Comparison of ENCODE assay signal across 18 cellular contexts in the genomic region with DNA sequence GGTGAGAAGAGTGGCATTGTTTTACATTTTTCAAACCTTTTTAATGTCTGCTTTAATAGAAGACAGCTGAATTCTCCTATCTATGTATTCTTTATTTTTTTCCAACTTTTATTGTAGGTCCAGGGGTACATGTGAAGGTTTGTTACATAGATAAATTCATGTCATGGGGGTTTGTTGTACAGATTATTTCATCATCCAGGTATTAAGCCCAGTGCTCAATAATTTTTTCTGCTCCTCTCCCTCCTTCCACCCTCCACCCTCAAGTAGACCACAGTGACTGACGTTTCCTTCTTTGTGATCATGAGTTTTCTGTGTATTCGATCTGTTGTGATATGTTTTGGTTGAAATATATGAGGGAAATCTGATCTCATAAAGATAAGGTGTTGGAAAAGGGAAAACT. TPM values are rescaled to one million over a fixed set of nuclear protein-coding genes. Genes with fewer than 3 reads are reported as not detected.
DNase-seq lines count a peak whose midpoint lies in the region; FAIRE-seq and TF ChIP-seq lines count a peak whose summit lies in the region.
"Had no signal": no experiment of that assay in that cellular context is flagged by ENCODE, and none has a peak within 500 bp of the region (broad histone marks: within the 10 kb centered on the region; RNA-seq: fewer than 3 reads in every experiment).

No MANE protein-coding gene starts in this region.

- BruUV-seq in mammary epithelial cell (replicated peaks; lab: Mats Ljungman, UMichigan): no TSS peak
- BruUV-seq in MCF 10A (replicated peaks; lab: Mats Ljungman, UMichigan): no TSS peak

- H3K4me1 ChIP-seq in mammary epithelial cell (ENCODE audit: insufficient read depth, low read length) (peaks cover 14% of the 10 kb centered on the region), fibroblast of lung (ENCODE audit: control insufficient read depth, extremely low read depth, insufficient read depth, low read length) (peaks cover 4% of the 10 kb centered on the region), smooth muscle cell (ENCODE audit: low read depth) (peaks cover 25% of the 10 kb centered on the region), esophagus muscularis mucosa (peaks cover 15 to 30% (median 30%) of the 10 kb centered on the region in 4 donors)

- CTCF ChIA-PET in mammary epithelial cell (lab: Charles Lee; ENCODE audit: low non-redundant PET) (no interaction called here), MCF 10A (lab: Yijun Ruan, JAX) (no interaction called here)

- H3K9me2 ChIP-seq in SU-DHL-6 (replicated peaks; ENCODE audit: insufficient read depth, low read length): no peaks in the 10 kb centered on the region

- no peak overlapping the region for H3K4me3 Mint-ChIP-seq in MCF 10A (ENCODE audit: unreplicated experiment)
- H3K4me3 Mint-ChIP-seq: dendritic cell treated with granulocyte-macrophage colony-stimulating factor and Interleukin-4, amounts not matched to agents 40 ng/mL and 50 ng/mL, for 4 days had no signal

- no peak for TF ChIP-seq EP300 in esophagus muscularis mucosa (IDR thresholded peaks at IDR 0.05)

- H3K27me3 ChIP-seq in mammary epithelial cell (ENCODE audit: insufficient read depth, low read length) (no peaks in the 10 kb centered on the region), SU-DHL-6 (ENCODE audit: low read length) (no peaks in the 10 kb centered on the region), fibroblast of lung (ENCODE audit: control insufficient read depth, insufficient read depth, low read length) (no peaks in the 10 kb centered on the region), smooth muscle cell (ENCODE audit: low read depth) (peaks cover 4% of the 10 kb centered on the region), esophagus muscularis mucosa (no peaks in the 10 kb centered on the region)

- H3F3A ChIP-seq in SU-DHL-6 (ENCODE audit: insufficient read depth) (peaks cover 4% of the 10 kb centered on the region; the same call in 1 of the 2 replicates), smooth muscle cell (ENCODE audit: low read depth) (no peaks in the 10 kb centered on the region)

- 70% methylated on average over 2 of the region's 2 CpGs for WGBS in mammary epithelial cell (ENCODE audit: low coverage, missing lambda C conversion rate)
- WGBS in smooth muscle cell (ENCODE audit: low lambda C conversion rate): 94% methylated on average over 2 of the region's 2 CpGs
- WGBS in esophagus muscularis mucosa: 73% methylated on average over 2 of the region's 2 CpGs

- H3K27me3 Mint-ChIP-seq in MCF 10A (ENCODE audit: insufficient read depth, unreplicated experiment): no peaks in the 10 kb centered on the region
- H3K27me3 Mint-ChIP-seq: dendritic cell treated with granulocyte-macrophage colony-stimulating factor and Interleukin-4, amounts not matched to agents 40 ng/mL and 50 ng/mL, for 4 days had no signal

- intact Hi-C loops in mammary epithelial cell (cut with micrococcal nuclease) (no loop called here), MCF 10A (cut with micrococcal nuclease) (no loop called here), esophagus muscularis mucosa (cut with DNase I) (loop anchor here (5.0 kb wide), 1 partner anchor 420 kb away; a partner anchor contains a TSS)

- no peak overlapping the region for H3K4me2 ChIP-seq in mammary epithelial cell (ENCODE audit: insufficient read depth, low read depth, low read length)
- no peak overlapping the region for H3K4me2 ChIP-seq in SU-DHL-6 (ENCODE audit: low read depth, low read length, poor library complexity, severe bottlenecking)
- no peak overlapping the region for H3K4me2 ChIP-seq in fibroblast of lung (ENCODE audit: extremely low read depth, insufficient read depth, low read length)
- H3K4me2 ChIP-seq in smooth muscle cell: no peak overlapping the region

- H4K20me1 ChIP-seq in mammary epithelial cell (ENCODE audit: insufficient read depth, low read length) (no peaks in the 10 kb centered on the region), SU-DHL-6 (ENCODE audit: low read depth, low read length) (no peaks in the 10 kb centered on the region), fibroblast of lung (ENCODE audit: control insufficient read depth, extremely low read depth, insufficient read depth, low read length) (no peaks in the 10 kb centered on the region), smooth muscle cell (ENCODE audit: low read depth) (peaks cover 17% of the 10 kb centered on the region)

- dilution Hi-C loops in mammary epithelial cell (cut with HindIII; ENCODE audit: low sequenced_read_pairs): no loop called here

- no peak for FAIRE-seq in H54 (lab: Jason Lieb, UNC)
- FAIRE-seq: endothelial cell of umbilical vein, GM18507 had no signal

- no peak for TF ChIP-seq POLR2A in H54 (IDR thresholded peaks at IDR 0.05; ENCODE audit: low read depth, low read length)
- no peak for TF ChIP-seq POLR2A in esophagus muscularis mucosa (IDR thresholded peaks at IDR 0.05; ENCODE audit: low read depth)

- peaks cover 10% of the 10 kb centered on the region for H3K36me3 Mint-ChIP-seq in MCF 10A (ENCODE audit: insufficient read depth, unreplicated experiment)

- H3K9me3 Mint-ChIP-seq in MCF 10A (ENCODE audit: unreplicated experiment): no peaks in the 10 kb centered on the region
- H3K9me3 Mint-ChIP-seq: dendritic cell treated with granulocyte-macrophage colony-stimulating factor and Interleukin-4, amounts not matched to agents 40 ng/mL and 50 ng/mL, for 4 days had no signal

- H3K27ac ChIP-seq in mammary epithelial cell (ENCODE audit: insufficient read depth, low read depth, low read length) (no peak overlapping the region), SU-DHL-6 (ENCODE audit: low read depth, low read length) (no peak overlapping the region), fibroblast of lung (ENCODE audit: insufficient read depth, low read length) (no peak overlapping the region), smooth muscle cell (ENCODE audit: low read depth) (no peak overlapping the region), esophagus muscularis mucosa (replicated peaks in 1 of 4) (no peak overlapping the region)

- in situ Hi-C loops in mammary epithelial cell (cut with MboI; ENCODE audit: low sequenced_read_pairs in 2 of 2): no loop called here

- no peak for DNase-seq in mammary epithelial cell
- no peak for DNase-seq in MCF 10A (ENCODE audit: unreplicated experiment)
- no peak for DNase-seq in fibroblast of lung (ENCODE audit: low read depth in 2 of 2)
- no peak for DNase-seq in NCI-H128 (lab: John Stamatoyannopoulos, UW; ENCODE audit: unreplicated experiment)
- DNase-seq in smooth muscle cell (lab: John Stamatoyannopoulos, UW; ENCODE audit: unreplicated experiment): no peak
- DNase-seq in H54 (ENCODE audit: insufficient read length, low spot score): no peak
- DNase-seq in esophagus muscularis mucosa (ENCODE audit: extremely low spot score): no peak
- DNase-seq: activated CD4-positive, alpha-beta T cell treated with anti-CD3 and anti-CD28 coated beads for 4 hours; hypothalamus; mesenchymal stem cell; NCI-H1105; NCI-H2081 treated with DMSO at 0.1 percent for 48 hours; NCI-H446 treated with DMSO at 0.1 percent for 48 hours; RPMI8226 had no signal

- no peaks in the 10 kb centered on the region for H3K9me3 ChIP-seq in mammary epithelial cell (replicated peaks; ENCODE audit: insufficient read depth, low read length)
- H3K9me3 ChIP-seq in SU-DHL-6 (ENCODE audit: insufficient read depth, low read length): no peaks in the 10 kb centered on the region
- no peaks in the 10 kb centered on the region for H3K9me3 ChIP-seq in fibroblast of lung (ENCODE audit: control insufficient read depth, insufficient read depth, low read depth, low read length)
- no peaks in the 10 kb centered on the region for H3K9me3 ChIP-seq in smooth muscle cell (replicated peaks; ENCODE audit: low read depth)
- H3K9me3 ChIP-seq in esophagus muscularis mucosa: no peaks in the 10 kb centered on the region

- H3K79me2 ChIP-seq in mammary epithelial cell (ENCODE audit: insufficient read depth, low read length): peaks cover 30% of the 10 kb centered on the region
- H3K79me2 ChIP-seq in SU-DHL-6 (ENCODE audit: insufficient read depth, low read length): peaks cover 29% of the 10 kb centered on the region
- peaks cover 28% of the 10 kb centered on the region for H3K79me2 ChIP-seq in fibroblast of lung (ENCODE audit: control insufficient read depth, insufficient read depth, low read length)
- H3K79me2 ChIP-seq in smooth muscle cell (ENCODE audit: low read depth): peaks cover 25% of the 10 kb centered on the region

- H3K4me3 ChIP-seq in mammary epithelial cell (replicated peaks in 1 of 3; ENCODE audit: insufficient read depth in 1 of 3, low read depth in 2 of 3, low read length in 3 of 3): no peak overlapping the region
- no peak overlapping the region for H3K4me3 ChIP-seq in SU-DHL-6 (ENCODE audit: insufficient read depth, low read length, poor library complexity, severe bottlenecking)
- no peak overlapping the region for H3K4me3 ChIP-seq in fibroblast of lung (replicated peaks in 1 of 4; ENCODE audit: control extremely low read depth in 1 of 4, insufficient read depth in 1 of 4, low read depth in 3 of 4, low read length in 4 of 4)
- no peak overlapping the region for H3K4me3 ChIP-seq in smooth muscle cell
- no peak overlapping the region for H3K4me3 ChIP-seq in esophagus muscularis mucosa

- peaks cover 3% of the 10 kb centered on the region for H3K4me1 Mint-ChIP-seq in MCF 10A (ENCODE audit: insufficient read depth, unreplicated experiment)

- H3K27ac Mint-ChIP-seq in MCF 10A (ENCODE audit: low read depth, unreplicated experiment): no peak overlapping the region
- H3K27ac Mint-ChIP-seq: dendritic cell treated with granulocyte-macrophage colony-stimulating factor and Interleukin-4, amounts not matched to agents 40 ng/mL and 50 ng/mL, for 4 days had no signal

- H2AFZ ChIP-seq in mammary epithelial cell (ENCODE audit: low read depth, low read length) (peak overlapping the region; percentile 26), SU-DHL-6 (ENCODE audit: low read depth, low read length, severe bottlenecking) (peak overlapping the region; percentile 28), fibroblast of lung (ENCODE audit: low read length) (peak overlapping the region; percentile 15), smooth muscle cell (ENCODE audit: low read depth) (no peak overlapping the region)

- H3K36me3 ChIP-seq in mammary epithelial cell (ENCODE audit: insufficient read depth, low read length) (no peaks in the 10 kb centered on the region), SU-DHL-6 (ENCODE audit: low read length) (no peaks in the 10 kb centered on the region), fibroblast of lung (ENCODE audit: control insufficient read depth, insufficient read depth, low read length) (no peaks in the 10 kb centered on the region), smooth muscle cell (ENCODE audit: low read depth) (no peaks in the 10 kb centered on the region), esophagus muscularis mucosa (no peaks in the 10 kb centered on the region)

- no peak for TF ChIP-seq CTCF in mammary epithelial cell (conservative IDR thresholded peaks at IDR 0.05 in 1 of 2, IDR thresholded peaks at IDR 0.05 in 1 of 2; ENCODE audit: extremely low read depth in 1 of 2, insufficient read depth in 1 of 2, low read depth in 1 of 2, low read length in 2 of 2)
- no peak for TF ChIP-seq CTCF in MCF 10A (IDR thresholded peaks at IDR 0.05; ENCODE audit: unreplicated experiment)
- no peak for TF ChIP-seq CTCF in SU-DHL-6 (IDR thresholded peaks at IDR 0.05; ENCODE audit: insufficient read depth, low read length, poor library complexity, severe bottlenecking)
- TF ChIP-seq CTCF in fibroblast of lung (conservative IDR thresholded peaks at IDR 0.05 in 1 of 2, IDR thresholded peaks at IDR 0.05 in 1 of 2; ENCODE audit: low read depth in 1 of 2, low read length in 2 of 2): no peak
- no peak for TF ChIP-seq CTCF in smooth muscle cell (IDR thresholded peaks at IDR 0.05; ENCODE audit: borderline replicate concordance, insufficient read depth, poor library complexity, severe bottlenecking)
- no peak for TF ChIP-seq CTCF in esophagus muscularis mucosa (IDR thresholded peaks at IDR 0.05)

- POLR2A ChIA-PET in MCF 10A (lab: Yijun Ruan, JAX): interaction anchor here (0.7 to 2.3 kb wide), 4 partner anchors 8 to 517 kb away, joined by 3 to 13 read pairs (median 4); no protein-coding TSS in a partner anchor

- H3K9ac ChIP-seq in mammary epithelial cell (ENCODE audit: insufficient read depth, low read length) (no peak overlapping the region), SU-DHL-6 (ENCODE audit: low read length) (no peak overlapping the region), fibroblast of lung (ENCODE audit: insufficient read depth, low read length) (no peak overlapping the region), smooth muscle cell (ENCODE audit: low read depth) (no peak overlapping the region)

RNA-seq across cellular contexts. Expression of a gene that starts 1.7 kb away (rescaled TPM):
- total RNA-seq in mammary epithelial cell: 10 to 100 TPM; 62.2 to 71.5 TPM
- 14.8 TPM for polyA plus RNA-seq in mammary epithelial cell
- polyA minus RNA-seq in mammary epithelial cell: 49.9 TPM
- 87.3 and 102 TPM in 2 replicates for total RNA-seq in MCF 10A (2022)
- 52.4 and 94.5 TPM in 2 replicates for total RNA-seq in fibroblast of lung
- 22.9 and 28.4 TPM in 2 replicates for polyA plus RNA-seq in fibroblast of lung
- polyA plus RNA-seq in fibroblast of lung (2012): 28.7 and 30.7 TPM in 2 replicates
- polyA minus RNA-seq in fibroblast of lung (ENCODE audit: low replicate concordance): 10.6 and 20.9 TPM in 2 replicates
- total RNA-seq in smooth muscle cell: 70.9 and 83.7 TPM in 2 replicates
- polyA plus RNA-seq in smooth muscle cell: 31.0 and 43.7 TPM in 2 replicates
- total RNA-seq in esophagus muscularis mucosa: 10 to 100 TPM; 29.9 to 51.9 (median 44.9) TPM
